In the genomic region with DNA sequence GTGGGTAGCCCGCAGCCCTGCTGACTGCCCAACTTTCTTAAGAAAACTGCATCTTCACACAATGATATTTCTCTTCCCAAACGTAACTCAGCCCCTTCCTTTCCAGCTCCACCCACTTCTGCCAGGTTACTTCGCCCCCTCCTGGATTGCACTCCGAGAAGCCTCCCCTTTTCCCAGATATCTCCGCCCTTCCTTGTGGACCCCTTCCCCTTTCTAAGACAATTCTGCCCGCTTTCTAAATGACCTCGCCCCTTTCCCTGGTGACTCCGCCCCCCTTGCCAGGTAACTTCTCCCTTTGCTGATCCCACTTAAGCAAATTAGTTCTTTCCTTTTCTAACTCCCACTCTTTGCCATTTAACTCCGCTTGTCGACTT, we compare ENCODE assay signal across 8 cellular contexts. TPM values are rescaled to one million over a fixed set of nuclear protein-coding genes. Genes with fewer than 3 reads are reported as not detected.
DNase-seq lines count a peak whose midpoint lies in the region; ATAC-seq and TF ChIP-seq lines count a peak whose summit lies in the region.

No MANE protein-coding gene starts in this region.

- H3K9ac ChIP-seq in colonic mucosa (ENCODE audit: low read depth in 2 of 2, low read length in 2 of 2): peak overlapping the region; percentile 54 to 55

- peaks cover 23 to 36% (median 26%) of the 10 kb centered on the region in 3 donors for H3K4me1 Mint-ChIP-seq in IgD-negative memory B cell
- peaks cover 14 to 23% of the 10 kb centered on the region in 2 donors for H3K4me1 Mint-ChIP-seq in natural killer cell treated with Interleukin-12 subunit alpha and Interleukin-12 subunit beta and Interleukin-15 and Interleukin-18, amount 100 ng/mL, for 72 hours (ENCODE audit: low read depth in 2 of 2)

- H3K36me3 Mint-ChIP-seq in IgD-negative memory B cell: no peaks in the 10 kb centered on the region
- H3K36me3 Mint-ChIP-seq in natural killer cell treated with Interleukin-12 subunit alpha and Interleukin-12 subunit beta and Interleukin-15 and Interleukin-18, amount 100 ng/mL, for 72 hours: no peaks in the 10 kb centered on the region

- H3K27ac Mint-ChIP-seq in IgD-negative memory B cell: peak overlapping the region; percentile 52 to 97 (median 83)
- H3K27ac Mint-ChIP-seq in natural killer cell treated with Interleukin-12 subunit alpha and Interleukin-12 subunit beta and Interleukin-15 and Interleukin-18, amount 100 ng/mL, for 72 hours: peak overlapping the region; percentile 6 to 19

- H3K27me3 Mint-ChIP-seq in IgD-negative memory B cell: no peaks in the 10 kb centered on the region
- peaks cover 0 to 7% of the 10 kb centered on the region in 2 donors for H3K27me3 Mint-ChIP-seq in natural killer cell treated with Interleukin-12 subunit alpha and Interleukin-12 subunit beta and Interleukin-15 and Interleukin-18, amount 100 ng/mL, for 72 hours

- H3K9me3 ChIP-seq in colonic mucosa: no peaks in the 10 kb centered on the region

- peak; percentile 9 for ATAC-seq in GM18511 (IDR thresholded peaks at IDR 0.05; ENCODE audit: unreplicated experiment)
- ATAC-seq in natural killer cell treated with Interleukin-12 subunit alpha and Interleukin-12 subunit beta and Interleukin-15 and Interleukin-18, amount 100 ng/mL, for 72 hours: no peak
- no peak for ATAC-seq in HG02981 (IDR thresholded peaks at IDR 0.05; ENCODE audit: unreplicated experiment)
- no peak for ATAC-seq in GM19351 (IDR thresholded peaks at IDR 0.05; ENCODE audit: unreplicated experiment)

- no peaks in the 10 kb centered on the region for H3K9me3 Mint-ChIP-seq in IgD-negative memory B cell
- no peaks in the 10 kb centered on the region for H3K9me3 Mint-ChIP-seq in natural killer cell treated with Interleukin-12 subunit alpha and Interleukin-12 subunit beta and Interleukin-15 and Interleukin-18, amount 100 ng/mL, for 72 hours

- H3K27me3 ChIP-seq in colonic mucosa: no peaks in the 10 kb centered on the region

- DNase-seq in colonic mucosa (no peak), pons (ENCODE audit: low spot score) (no peak), cerebellum (ENCODE audit: low spot score) (no peak)
- no peak for DNase-seq in natural killer cell treated with Interleukin-12 subunit alpha and Interleukin-12 subunit beta and Interleukin-15 and Interleukin-18, amount 100 ng/mL, for 72 hours (ENCODE audit: low spot score)

- H3K4me3 ChIP-seq in colonic mucosa: peak overlapping the region; percentile 75

- no peaks in the 10 kb centered on the region for H3K36me3 ChIP-seq in colonic mucosa

- intact Hi-C loops in colonic mucosa (cut with DNase I): loop anchor here (5.0 kb wide), 1 partner anchor 68 kb away; no protein-coding TSS in a partner anchor

- H3K4me3 Mint-ChIP-seq in IgD-negative memory B cell: peak overlapping the region; percentile 83 to 99 (median 92)
- peak overlapping the region; percentile 97 for H3K4me3 Mint-ChIP-seq in natural killer cell treated with Interleukin-12 subunit alpha and Interleukin-12 subunit beta and Interleukin-15 and Interleukin-18, amount 100 ng/mL, for 72 hours

- peak overlapping the region; percentile 73 for H3K27ac ChIP-seq in colonic mucosa

- H3K4me1 ChIP-seq in colonic mucosa: peaks cover 4% of the 10 kb centered on the region

- no peak for TF ChIP-seq CTCF in colonic mucosa (IDR thresholded peaks at IDR 0.05)

RNA-seq across cellular contexts. Expression of gene VSIG10L, which starts 2.6 kb away (rescaled TPM):
- polyA plus RNA-seq in IgD-negative memory B cell: 1.5 TPM
- total RNA-seq in colonic mucosa: 1 to 10 TPM; 1.1 to 2.1 TPM
- 1 to 10 TPM; 1.0 to 2.0 TPM for total RNA-seq in natural killer cell treated with Interleukin-12 subunit alpha and Interleukin-12 subunit beta and Interleukin-15 and Interleukin-18, amount 100 ng/mL, for 72 hours
- 1.5 TPM for total RNA-seq in cerebellum

RNA-seq across cellular contexts. Expression of gene ETFB, which starts 26.9 kb away (rescaled TPM):
- 91.4 TPM for polyA plus RNA-seq in IgD-negative memory B cell
- total RNA-seq in colonic mucosa (100 to 1,000 TPM; 141 to 217 TPM), cerebellum (48.5 TPM)
- total RNA-seq in natural killer cell treated with Interleukin-12 subunit alpha and Interleukin-12 subunit beta and Interleukin-15 and Interleukin-18, amount 100 ng/mL, for 72 hours: 10 to 100 TPM; 41.1 to 83.8 TPM

RNA-seq across cellular contexts. Expression of gene IGLON5, which starts 27.9 kb away (rescaled TPM):
- polyA plus RNA-seq in IgD-negative memory B cell: not detected
- under 1 TPM; 0.12 to 0.16 TPM for total RNA-seq in colonic mucosa
- under 1 TPM in 1 of 2 donors, not detected in 1; 0.59 TPM for total RNA-seq in natural killer cell treated with Interleukin-12 subunit alpha and Interleukin-12 subunit beta and Interleukin-15 and Interleukin-18, amount 100 ng/mL, for 72 hours
- 7.1 TPM for total RNA-seq in cerebellum

RNA-seq across cellular contexts. Expression of gene CLDND2, which starts 29.5 kb away (rescaled TPM):
- not detected for polyA plus RNA-seq in IgD-negative memory B cell
- total RNA-seq in colonic mucosa: 1 to 10 TPM in 1 of 2 donors, not detected in 1; 2.9 TPM
- total RNA-seq in natural killer cell treated with Interleukin-12 subunit alpha and Interleukin-12 subunit beta and Interleukin-15 and Interleukin-18, amount 100 ng/mL, for 72 hours: 10 to 100 TPM; 49.6 to 74.3 TPM
- not detected for total RNA-seq in cerebellum

RNA-seq across cellular contexts. Expression of gene NKG7, which starts 33.2 kb away (rescaled TPM):
- polyA plus RNA-seq in IgD-negative memory B cell: 66.0 TPM
- 1 to 10 TPM; 2.3 to 2.7 TPM for total RNA-seq in colonic mucosa
- total RNA-seq in natural killer cell treated with Interleukin-12 subunit alpha and Interleukin-12 subunit beta and Interleukin-15 and Interleukin-18, amount 100 ng/mL, for 72 hours: 1,000 to 10,000 TPM; 1,196 to 2,045 TPM
- 0.45 TPM for total RNA-seq in cerebellum
